In the genomic region with DNA sequence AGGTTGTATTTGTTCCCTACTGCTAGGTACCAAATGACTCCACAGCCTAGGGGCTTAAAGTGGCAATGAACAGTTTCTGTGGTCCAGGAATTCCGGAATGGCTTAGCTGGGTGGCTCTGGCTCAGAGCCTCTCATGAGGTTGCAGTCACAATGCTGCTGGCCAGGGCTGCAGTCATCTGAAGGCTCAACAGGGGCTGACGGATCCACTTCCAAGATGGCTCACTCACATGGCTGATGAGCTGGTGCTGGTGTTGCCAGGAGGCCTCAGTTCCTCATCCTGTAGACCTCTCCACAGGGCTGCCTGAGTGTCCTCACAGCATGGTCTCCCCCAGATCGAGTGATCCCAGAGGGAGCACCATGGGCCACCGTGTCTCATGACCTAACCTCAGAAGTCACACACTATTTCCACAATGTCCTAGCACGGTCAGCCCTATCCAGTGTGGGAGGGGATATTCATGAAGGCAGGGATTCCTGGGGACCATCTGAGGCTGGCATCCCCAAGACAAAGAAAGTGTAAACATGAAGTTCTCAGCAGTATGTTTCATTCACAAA, we compare ENCODE assay signal across 25 cellular contexts. TPM values are rescaled to one million over a fixed set of nuclear protein-coding genes. Genes with fewer than 3 reads are reported as not detected.
"Had no signal": no experiment of that assay in that cellular context is flagged by ENCODE, and none has a peak within 500 bp of the region (broad histone marks: within the 10 kb centered on the region; RNA-seq: fewer than 3 reads in every experiment).

No MANE protein-coding gene starts in this region.

- H3K9me3 ChIP-seq: Peyer's patch had no signal

- H3K27ac ChIP-seq: Peyer's patch, SJSA1, SK-N-MC had no signal

- H3K4me3 ChIP-seq: Peyer's patch, SJSA1, SK-N-MC had no signal

- H3K36me3 ChIP-seq: Peyer's patch, SJSA1 had no signal

- ATAC-seq: PC-3 had no signal

- H3K4me1 ChIP-seq: Peyer's patch had no signal

- H3K27me3 ChIP-seq: Peyer's patch, SJSA1 had no signal

- DNase-seq: KBM-7, MV-4-11, NCI-H1048, NCI-H1105, NCI-H1417, NCI-H1436 treated with DMSO at 0.1 percent for 48 hours, NCI-H1694, NCI-H187 treated with DMSO at 0.1 percent for 48 hours, NCI-H2081 treated with DMSO at 0.1 percent for 48 hours, NCI-H2171, NCI-H226, NCI-H446, NCI-H510A, NCI-H524 treated with DMSO at 0.1 percent for 48 hours, NCI-H69, NCI-H774, PC-3, Peyer's patch, Right ventricle myocardium superior, SIG-M5 had no signal

RNA-seq across cellular contexts. Expression of a gene that starts 19.0 kb away (rescaled TPM):
- total RNA-seq: HT-29, LHCN-M2, MCF 10A, PC-3, Peyer's patch had no signal

RNA-seq across cellular contexts. Expression of a gene that starts 24.4 kb away (rescaled TPM):
- total RNA-seq: MCF 10A had no signal
